29 cellular contexts compared by ENCODE assay signal in the genomic region with DNA sequence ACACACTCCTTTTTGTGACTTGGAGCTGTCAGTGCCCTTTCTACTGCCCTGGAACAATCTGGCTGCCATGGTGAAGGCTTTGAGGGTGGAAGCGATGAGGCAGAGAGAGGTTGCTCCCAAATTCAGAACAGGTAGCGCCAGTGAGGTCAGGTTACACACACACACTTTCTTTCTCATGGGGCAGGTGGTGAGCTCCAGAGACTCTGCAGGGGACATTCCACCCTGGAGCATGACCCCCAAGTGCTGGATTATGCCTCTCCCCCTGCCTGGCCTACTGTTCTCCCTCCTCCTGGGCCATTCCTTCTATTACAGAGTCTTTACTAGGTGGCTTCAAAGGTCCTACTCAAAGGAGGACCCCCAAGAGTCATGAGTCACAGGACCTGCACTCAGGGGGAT.
DNase-seq lines count a peak whose midpoint lies in the region; ATAC-seq and TF ChIP-seq lines count a peak whose summit lies in the region.
"Had no signal": no experiment of that assay in that cellular context is flagged by ENCODE, and none has a peak within 500 bp of the region (broad histone marks: within the 10 kb centered on the region; RNA-seq: fewer than 3 reads in every experiment).

No MANE protein-coding gene starts in this region.

- TF ChIP-seq CTCF in colonic mucosa (IDR thresholded peaks at IDR 0.05) (no peak), RWPE1 (conservative IDR thresholded peaks at IDR 0.05; ENCODE audit: low read depth) (no peak)

- no peaks in the 10 kb centered on the region for H3K36me3 ChIP-seq in colonic mucosa
- H3K36me3 ChIP-seq: esophagus muscularis mucosa, heart right ventricle, suprapubic skin had no signal

- H3K4me3 ChIP-seq in colonic mucosa = no peak overlapping the region
- H3K4me3 ChIP-seq: esophagus muscularis mucosa, heart right ventricle, suprapubic skin had no signal

- no peak for ATAC-seq in HG02623 (IDR thresholded peaks at IDR 0.05; ENCODE audit: unreplicated experiment)
- ATAC-seq: effector memory CD8-positive, alpha-beta T cell; heart right ventricle; left lobe of liver had no signal

- CTCF ChIA-PET in RWPE1 (lab: Yijun Ruan, JAX) = no interaction called here

- POLR2A ChIA-PET in RWPE1 (lab: Yijun Ruan, JAX; ENCODE audit: low non-redundant PET) = no interaction called here

- H3K27me3 ChIP-seq in colonic mucosa = no peaks in the 10 kb centered on the region

- peaks cover 4% of the 10 kb centered on the region for H3K4me1 ChIP-seq in colonic mucosa
- H3K4me1 ChIP-seq: heart right ventricle had no signal

- intact Hi-C loops in colonic mucosa (cut with DNase I) = no loop called here

- H3K9ac ChIP-seq in colonic mucosa (ENCODE audit: low read depth in 2 of 2, low read length in 2 of 2) = no peak overlapping the region
- H3K9ac ChIP-seq: SK-N-SH had no signal

- H3K27ac ChIP-seq in colonic mucosa = no peak overlapping the region
- no peak overlapping the region for H3K27ac ChIP-seq in RWPE1
- H3K27ac ChIP-seq: 22Rv1, esophagus muscularis mucosa, heart right ventricle, suprapubic skin had no signal

- DNase-seq in NCI-H2107 treated with DMSO at 0.1 percent for 48 hours (lab: John Stamatoyannopoulos, UW; ENCODE audit: unreplicated experiment) (peak; percentile 54), NCI-H2107 (lab: John Stamatoyannopoulos, UW) (no peak), COLO668 (lab: John Stamatoyannopoulos, UW; ENCODE audit: unreplicated experiment) (peak; percentile 25), NCI-H2171 treated with DMSO at 0.1 percent for 48 hours (lab: John Stamatoyannopoulos, UW) (peak; percentile 85), iPS-NIHi11 (ENCODE audit: low spot score) (peak; percentile 23), colonic mucosa (no peak), RWPE1 (ENCODE audit: low spot score) (no peak)
- DNase-seq: activated CD4-positive, alpha-beta T cell treated with anti-CD3 and anti-CD28 coated beads, Interleukin-2, amount 10 ng/mL, durations not matched to agents 24 days and 14 days; activated CD8-positive, alpha-beta memory T cell treated with anti-CD3 and anti-CD28 coated beads, Interleukin-2, amount 50 U/mL, for 48 hours; activated naive CD4-positive, alpha-beta T cell treated with anti-CD3 and anti-CD28 coated beads, Interleukin-2, amount 50 U/mL, for 16 hours; anterior cingulate cortex; cortex of kidney; effector memory CD8-positive, alpha-beta T cell; foreskin melanocyte; heart right ventricle; immature natural killer cell; NCI-H1048; NCI-H187; NCI-H345; nucleus accumbens; OCI-M1; SK-N-SH; stimulated activated CD4-positive, alpha-beta T cell treated with anti-CD3 and anti-CD28 coated beads, Interleukin-15, amount 100 ng/mL, for 24 hours; stimulated activated naive CD4-positive, alpha-beta T cell had no signal

- no peaks in the 10 kb centered on the region for H3K9me3 ChIP-seq in colonic mucosa
- H3K9me3 ChIP-seq: esophagus muscularis mucosa, heart right ventricle, SK-N-SH, suprapubic skin had no signal

Comparison
In these comparisons a context has a peak if more than half of its experiments do, and no peak if none do; other contexts are left out.
1. DNase-seq: peak in NCI-H2107 treated with DMSO at 0.1 percent for 48 hours (single experiment), COLO668 (single experiment), NCI-H2171 treated with DMSO at 0.1 percent for 48 hours (single experiment) and iPS-NIHi11 (single experiment); none in NCI-H2107 (single experiment), colonic mucosa (single experiment) and RWPE1 (single experiment).